In genomic region chr6:24990944-24991747, GRCh38 we compare ENCODE assay signal across 12 cellular contexts. TPM values are rescaled to one million over a fixed set of nuclear protein-coding genes. Genes with fewer than 3 reads are reported as not detected.
DNase-seq lines count a peak whose midpoint lies in the region; ATAC-seq and TF ChIP-seq lines count a peak whose summit lies in the region.
"Had no signal": no experiment of that assay in that cellular context is flagged by ENCODE, and none has a peak within 500 bp of the region (broad histone marks: within the 10 kb centered on the region; RNA-seq: fewer than 3 reads in every experiment).

No MANE protein-coding gene starts in this region.

- H3K27ac ChIP-seq in uterus = peak overlapping the region in 1 of 2 donors; percentile 19
- H3K27ac ChIP-seq: adrenal gland, coronary artery, tibial nerve had no signal

- ATAC-seq in GM21723 (IDR thresholded peaks at IDR 0.05; ENCODE audit: unreplicated experiment) = peak; percentile 22
- peak; percentile 52 for ATAC-seq in activated CD8-positive, alpha-beta T cell treated with anti-CD3 and anti-CD28 coated beads, Interleukin-2, amount 10 ng/mL, durations not matched to agents 7 days and 5 days
- ATAC-seq in natural killer cell treated with Interleukin-12 subunit alpha and Interleukin-12 subunit beta and Interleukin-15 and Interleukin-18, amount 100 ng/mL, for 72 hours = peak in 1 of 2 donors; percentile 54

- H3K36me3 Mint-ChIP-seq in activated CD8-positive, alpha-beta T cell treated with anti-CD3 and anti-CD28 coated beads, Interleukin-2, amount 10 ng/mL, durations not matched to agents 7 days and 5 days (ENCODE audit: low read depth) = peaks cover 57% of the 10 kb centered on the region
- H3K36me3 Mint-ChIP-seq in natural killer cell treated with Interleukin-12 subunit alpha and Interleukin-12 subunit beta and Interleukin-15 and Interleukin-18, amount 100 ng/mL, for 72 hours = peaks cover 21% of the 10 kb centered on the region

- H3K4me3 ChIP-seq in uterus = no peak overlapping the region
- H3K4me3 ChIP-seq: adrenal gland, coronary artery, tibial nerve had no signal

- POLR2A ChIA-PET in activated CD8-positive, alpha-beta T cell treated with anti-CD3 and anti-CD28 coated beads, Interleukin-2, amount 10 ng/mL, durations not matched to agents 7 days and 5 days (lab: Charles Lee) = interaction anchor here (0.7 to 3.4 kb wide), 13 partner anchors 9 to 106 kb away, joined by 3 to 55 read pairs (median 6); partner anchors contain the start of gene RIPOR2

- TF ChIP-seq CTCF in GM10266 (IDR thresholded peaks at IDR 0.05; ENCODE audit: control insufficient read depth, insufficient read depth, low read depth, missing control alignments) (peak; percentile 1), uterus (IDR thresholded peaks at IDR 0.05) (no peak)

- no peak overlapping the region for H3K4me3 Mint-ChIP-seq in activated CD8-positive, alpha-beta T cell treated with anti-CD3 and anti-CD28 coated beads, Interleukin-2, amount 10 ng/mL, durations not matched to agents 7 days and 5 days
- no peak overlapping the region for H3K4me3 Mint-ChIP-seq in natural killer cell treated with Interleukin-12 subunit alpha and Interleukin-12 subunit beta and Interleukin-15 and Interleukin-18, amount 100 ng/mL, for 72 hours

- intact Hi-C loops in uterus (cut with DNase I; ENCODE audit: low total_unique reads) = loop anchor here (5.0 kb wide), 1 partner anchor 134 kb away; no protein-coding TSS in a partner anchor

- no peaks in the 10 kb centered on the region for H3K9me3 ChIP-seq in uterus
- H3K9me3 ChIP-seq: adrenal gland had no signal

- H3K27me3 Mint-ChIP-seq in activated CD8-positive, alpha-beta T cell treated with anti-CD3 and anti-CD28 coated beads, Interleukin-2, amount 10 ng/mL, durations not matched to agents 7 days and 5 days (ENCODE audit: low read depth) = no peaks in the 10 kb centered on the region
- H3K27me3 Mint-ChIP-seq in natural killer cell treated with Interleukin-12 subunit alpha and Interleukin-12 subunit beta and Interleukin-15 and Interleukin-18, amount 100 ng/mL, for 72 hours = no peaks in the 10 kb centered on the region

- no peaks in the 10 kb centered on the region for H3K27me3 ChIP-seq in uterus
- H3K27me3 ChIP-seq: adrenal gland, tibial nerve had no signal

- DNase-seq in GM10266 (ENCODE audit: extremely low spot score) (no peak), uterus (no peak), DMS 273 treated with DMSO at 0.1 percent for 48 hours (lab: John Stamatoyannopoulos, UW) (no peak), NCI-H1436 treated with DMSO at 0.1 percent for 48 hours (lab: John Stamatoyannopoulos, UW) (no peak), SIG-M5 (lab: John Stamatoyannopoulos, UW) (no peak)
- DNase-seq in activated CD8-positive, alpha-beta T cell treated with anti-CD3 and anti-CD28 coated beads, Interleukin-2, amount 10 ng/mL, durations not matched to agents 7 days and 5 days = no peak
- DNase-seq in natural killer cell treated with Interleukin-12 subunit alpha and Interleukin-12 subunit beta and Interleukin-15 and Interleukin-18, amount 100 ng/mL, for 72 hours (ENCODE audit: low spot score) = no peak
- DNase-seq: NCI-H1048 had no signal

- H3K4me1 ChIP-seq in uterus = no peaks in the 10 kb centered on the region
- H3K4me1 ChIP-seq: adrenal gland, tibial nerve had no signal

- H3K36me3 ChIP-seq in uterus = no peaks in the 10 kb centered on the region
- H3K36me3 ChIP-seq: adrenal gland, tibial nerve had no signal

- H3K4me1 Mint-ChIP-seq in activated CD8-positive, alpha-beta T cell treated with anti-CD3 and anti-CD28 coated beads, Interleukin-2, amount 10 ng/mL, durations not matched to agents 7 days and 5 days (ENCODE audit: low read depth) = peaks cover 46% of the 10 kb centered on the region
- peaks cover 34 to 50% of the 10 kb centered on the region in 2 donors for H3K4me1 Mint-ChIP-seq in natural killer cell treated with Interleukin-12 subunit alpha and Interleukin-12 subunit beta and Interleukin-15 and Interleukin-18, amount 100 ng/mL, for 72 hours (ENCODE audit: low read depth in 2 of 2)

- H3K27ac Mint-ChIP-seq in activated CD8-positive, alpha-beta T cell treated with anti-CD3 and anti-CD28 coated beads, Interleukin-2, amount 10 ng/mL, durations not matched to agents 7 days and 5 days = peak overlapping the region; percentile 75
- H3K27ac Mint-ChIP-seq in natural killer cell treated with Interleukin-12 subunit alpha and Interleukin-12 subunit beta and Interleukin-15 and Interleukin-18, amount 100 ng/mL, for 72 hours = peak overlapping the region; percentile 60 to 73

- CTCF ChIA-PET in activated CD8-positive, alpha-beta T cell treated with anti-CD3 and anti-CD28 coated beads, Interleukin-2, amount 10 ng/mL, durations not matched to agents 7 days and 5 days (lab: Charles Lee) = interaction anchor here (0.6 to 11.2 kb wide), 48 partner anchors 9 to 300 kb away, joined by 3 to 433 read pairs (median 10); partner anchors contain the start of gene RIPOR2

- H3K9me3 Mint-ChIP-seq in activated CD8-positive, alpha-beta T cell treated with anti-CD3 and anti-CD28 coated beads, Interleukin-2, amount 10 ng/mL, durations not matched to agents 7 days and 5 days (ENCODE audit: insufficient read depth) = peaks cover 17% of the 10 kb centered on the region
- H3K9me3 Mint-ChIP-seq in natural killer cell treated with Interleukin-12 subunit alpha and Interleukin-12 subunit beta and Interleukin-15 and Interleukin-18, amount 100 ng/mL, for 72 hours = peaks cover 7% of the 10 kb centered on the region

- TF ChIP-seq POLR2A in uterus (IDR thresholded peaks at IDR 0.05) = no peak

RNA-seq across cellular contexts. Expression of gene RIPOR2, which starts 55.4 kb away (rescaled TPM):
- 100 to 1,000 TPM; 154 to 156 TPM for total RNA-seq in activated CD8-positive, alpha-beta T cell treated with anti-CD3 and anti-CD28 coated beads, Interleukin-2, amount 10 ng/mL, durations not matched to agents 7 days and 5 days
- total RNA-seq in natural killer cell treated with Interleukin-12 subunit alpha and Interleukin-12 subunit beta and Interleukin-15 and Interleukin-18, amount 100 ng/mL, for 72 hours = 10 to 100 TPM; 58.7 to 88.4 TPM
- 100 to 1,000 TPM in 2 of 4 donors, 10 to 100 TPM in 2; 29.0 to 106 (median 80.4) TPM for total RNA-seq in uterus
